Comparison of ENCODE assay signal across 1 cellular context in the genomic region with DNA sequence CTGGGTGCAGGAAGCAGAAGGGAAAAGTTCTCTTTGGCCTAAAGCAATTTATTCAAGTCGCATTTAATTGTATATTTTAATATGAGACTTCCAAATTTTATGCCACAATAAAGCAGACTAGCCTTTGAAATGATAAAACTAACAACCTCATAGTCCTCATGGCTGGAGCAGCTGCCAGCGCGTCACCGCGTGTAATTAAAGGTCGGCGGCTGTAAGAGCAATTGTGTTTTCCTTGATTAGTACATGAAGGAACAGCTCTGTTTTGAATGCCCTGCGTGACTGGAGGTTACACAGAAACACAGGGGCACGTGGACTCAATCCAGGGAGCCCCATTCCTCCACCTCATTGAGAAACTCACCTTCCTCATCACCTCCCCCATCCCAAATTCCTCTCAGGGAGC.
TF ChIP-seq lines count a peak whose summit lies in the region.

No MANE protein-coding gene starts in this region.

TF ChIP-seq in H1, 55 proteins besides CTCF, POLR2A, EP300 and RAD21:
- TF ChIP-seq PHF8 (conservative IDR thresholded peaks at IDR 0.05; ENCODE audit: low read depth, low read length) (no peak), CEBPB (IDR thresholded peaks at IDR 0.05; ENCODE audit: low read depth, low read length) (no peak), CHD1 (IDR thresholded peaks at IDR 0.05; ENCODE audit: low read depth, low read length) (no peak), TBP (IDR thresholded peaks at IDR 0.05; ENCODE audit: low read depth, low read length) (no peak), SUZ12 (IDR thresholded peaks at IDR 0.05; ENCODE audit: low read length) (no peak), SIRT6 (IDR thresholded peaks at IDR 0.05; ENCODE audit: low read length) (no peak), SAP30 (IDR thresholded peaks at IDR 0.05; ENCODE audit: insufficient read depth, insufficient replicate concordance, low read length) (no peak), EGR1 (IDR thresholded peaks at IDR 0.05; ENCODE audit: borderline replicate concordance, low read depth, low read length) (no peak), CREB1 (IDR thresholded peaks at IDR 0.05) (no peak), HDAC2 (IDR thresholded peaks at IDR 0.05; ENCODE audit: borderline replicate concordance in 1 of 2, low read depth in 2 of 2, low read length in 2 of 2) (no peak), ATF2 (IDR thresholded peaks at IDR 0.05; ENCODE audit: low read length) (no peak), TEAD4 (IDR thresholded peaks at IDR 0.05; ENCODE audit: low read depth, low read length) (no peak), BRCA1 (IDR thresholded peaks at IDR 0.05; ENCODE audit: low read depth, low read length) (no peak), JUN (IDR thresholded peaks at IDR 0.05; ENCODE audit: low read depth, low read length) (no peak), KDM1A (IDR thresholded peaks at IDR 0.05; ENCODE audit: borderline replicate concordance, low read length) (no peak)
TF ChIP-seq in H1: peak in this region for 0.
